ENCODE assay signal across 1 cellular context in genomic region chr14:69259531-69260245, GRCh38.
TF ChIP-seq lines count a peak whose summit lies in the region.

Gene GALNT16, plus strand, starts transcription at chr14:69260158. Its CDS starts 133 bp downstream, at chr14:69260291.

TF ChIP-seq in HepG2, 621 proteins besides CTCF, POLR2A, EP300 and RAD21 (continued from another document and continues in another):
- TF ChIP-seq THYN1 (CRISPR knock-in tag; IDR thresholded peaks at IDR 0.05; ENCODE audit: borderline replicate concordance, low read depth) (no peak), STAT6 (CRISPR knock-in tag; IDR thresholded peaks at IDR 0.05; ENCODE audit: borderline replicate concordance) (no peak), ZSCAN20 (CRISPR knock-in tag; IDR thresholded peaks at IDR 0.05; ENCODE audit: borderline replicate concordance) (no peak), ZNF782 (CRISPR knock-in tag; IDR thresholded peaks at IDR 0.05; ENCODE audit: borderline replicate concordance) (0 out of 2 replicates have a peak, but pooled peaks have one; percentile 44), HOMEZ (CRISPR knock-in tag; IDR thresholded peaks at IDR 0.05; ENCODE audit: low read depth) (no peak), HDAC2 (CRISPR knock-in tag; IDR thresholded peaks at IDR 0.05) (0 out of 2 replicates have a peak, but pooled peaks have one; percentile 18), U2AF2 (IDR thresholded peaks at IDR 0.05; ENCODE audit: low read depth, low read length) (no peak), TFDP2 (CRISPR knock-in tag; IDR thresholded peaks at IDR 0.05) (0 out of 2 replicates have a peak, but pooled peaks have one; percentile 20), CBX1 (IDR thresholded peaks at IDR 0.05; ENCODE audit: low read depth) (no peak), ZFX (CRISPR knock-in tag; IDR thresholded peaks at IDR 0.05; ENCODE audit: low read depth) (peak; percentile 31), ZNF569 (CRISPR knock-in tag; IDR thresholded peaks at IDR 0.05; ENCODE audit: borderline replicate concordance) (no peak), ZNF749 (CRISPR knock-in tag; IDR thresholded peaks at IDR 0.05; ENCODE audit: borderline replicate concordance) (no peak), HNF1A (IDR thresholded peaks at IDR 0.05; ENCODE audit: low read depth) (no peak), HNF1A (CRISPR knock-in tag; IDR thresholded peaks at IDR 0.05; ENCODE audit: borderline replicate concordance) (0 out of 2 replicates have a peak, but pooled peaks have one; percentile 17), RFXANK (CRISPR knock-in tag; IDR thresholded peaks at IDR 0.05) (no peak), ZNF777 (CRISPR knock-in tag; IDR thresholded peaks at IDR 0.05) (peak; percentile 20; the same call in 1 of the 2 replicates), ATRX (CRISPR knock-in tag; IDR thresholded peaks at IDR 0.05; ENCODE audit: borderline replicate concordance) (no peak), ZBTB7A (CRISPR knock-in tag; IDR thresholded peaks at IDR 0.05) (0 out of 2 replicates have a peak, but pooled peaks have one; percentile 40), CCAR2 (optimal IDR thresholded peaks at IDR 0.05; ENCODE audit: low read depth, low read length) (no peak), REPIN1 (CRISPR knock-in tag; IDR thresholded peaks at IDR 0.05; ENCODE audit: borderline replicate concordance, low read depth) (no peak), TEAD2 (CRISPR knock-in tag; IDR thresholded peaks at IDR 0.05) (no peak), RFX1 (IDR thresholded peaks at IDR 0.05) (no peak), SNRNP70 (IDR thresholded peaks at IDR 0.05; ENCODE audit: low read depth, low read length) (no peak), ZBTB38 (CRISPR knock-in tag; IDR thresholded peaks at IDR 0.05) (no peak), ZNF775 (CRISPR knock-in tag; IDR thresholded peaks at IDR 0.05; ENCODE audit: borderline replicate concordance) (no peak), FOXC1 (CRISPR knock-in tag; IDR thresholded peaks at IDR 0.05; ENCODE audit: borderline replicate concordance) (no peak), EEA1 (CRISPR knock-in tag; IDR thresholded peaks at IDR 0.05; ENCODE audit: borderline replicate concordance) (no peak), HNRNPK (IDR thresholded peaks at IDR 0.05; ENCODE audit: low read depth, low read length, poor library complexity, severe bottlenecking) (peak; percentile 85), ZNF589 (CRISPR knock-in tag; conservative IDR thresholded peaks at IDR 0.05) (no peak), ZNF740 (CRISPR knock-in tag; IDR thresholded peaks at IDR 0.05) (peak; percentile 78), RFX5 (IDR thresholded peaks at IDR 0.05; ENCODE audit: low read depth, low read length) (no peak)
- TF ChIP-seq, protein P1, sequence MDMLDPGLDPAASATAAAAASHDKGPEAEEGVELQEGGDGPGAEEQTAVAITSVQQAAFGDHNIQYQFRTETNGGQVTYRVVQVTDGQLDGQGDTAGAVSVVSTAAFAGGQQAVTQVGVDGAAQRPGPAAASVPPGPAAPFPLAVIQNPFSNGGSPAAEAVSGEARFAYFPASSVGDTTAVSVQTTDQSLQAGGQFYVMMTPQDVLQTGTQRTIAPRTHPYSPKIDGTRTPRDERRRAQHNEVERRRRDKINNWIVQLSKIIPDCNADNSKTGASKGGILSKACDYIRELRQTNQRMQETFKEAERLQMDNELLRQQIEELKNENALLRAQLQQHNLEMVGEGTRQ (IDR thresholded peaks at IDR 0.05; ENCODE audit: low read depth, low read length), result no peak
- TF ChIP-seq, protein P1 (CRISPR knock-in tag; IDR thresholded peaks at IDR 0.05; ENCODE audit: borderline replicate concordance), result no peak
- TF ChIP-seq, protein P2, sequence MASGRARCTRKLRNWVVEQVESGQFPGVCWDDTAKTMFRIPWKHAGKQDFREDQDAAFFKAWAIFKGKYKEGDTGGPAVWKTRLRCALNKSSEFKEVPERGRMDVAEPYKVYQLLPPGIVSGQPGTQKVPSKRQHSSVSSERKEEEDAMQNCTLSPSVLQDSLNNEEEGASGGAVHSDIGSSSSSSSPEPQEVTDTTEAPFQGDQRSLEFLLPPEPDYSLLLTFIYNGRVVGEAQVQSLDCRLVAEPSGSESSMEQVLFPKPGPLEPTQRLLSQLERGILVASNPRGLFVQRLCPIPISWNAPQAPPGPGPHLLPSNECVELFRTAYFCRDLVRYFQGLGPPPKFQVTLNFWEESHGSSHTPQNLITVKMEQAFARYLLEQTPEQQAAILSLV (CRISPR knock-in tag; IDR thresholded peaks at IDR 0.05; ENCODE audit: borderline replicate concordance), result 0 out of 2 replicates have a peak, but pooled peaks have one; percentile 28
- TF ChIP-seq, protein P3, sequence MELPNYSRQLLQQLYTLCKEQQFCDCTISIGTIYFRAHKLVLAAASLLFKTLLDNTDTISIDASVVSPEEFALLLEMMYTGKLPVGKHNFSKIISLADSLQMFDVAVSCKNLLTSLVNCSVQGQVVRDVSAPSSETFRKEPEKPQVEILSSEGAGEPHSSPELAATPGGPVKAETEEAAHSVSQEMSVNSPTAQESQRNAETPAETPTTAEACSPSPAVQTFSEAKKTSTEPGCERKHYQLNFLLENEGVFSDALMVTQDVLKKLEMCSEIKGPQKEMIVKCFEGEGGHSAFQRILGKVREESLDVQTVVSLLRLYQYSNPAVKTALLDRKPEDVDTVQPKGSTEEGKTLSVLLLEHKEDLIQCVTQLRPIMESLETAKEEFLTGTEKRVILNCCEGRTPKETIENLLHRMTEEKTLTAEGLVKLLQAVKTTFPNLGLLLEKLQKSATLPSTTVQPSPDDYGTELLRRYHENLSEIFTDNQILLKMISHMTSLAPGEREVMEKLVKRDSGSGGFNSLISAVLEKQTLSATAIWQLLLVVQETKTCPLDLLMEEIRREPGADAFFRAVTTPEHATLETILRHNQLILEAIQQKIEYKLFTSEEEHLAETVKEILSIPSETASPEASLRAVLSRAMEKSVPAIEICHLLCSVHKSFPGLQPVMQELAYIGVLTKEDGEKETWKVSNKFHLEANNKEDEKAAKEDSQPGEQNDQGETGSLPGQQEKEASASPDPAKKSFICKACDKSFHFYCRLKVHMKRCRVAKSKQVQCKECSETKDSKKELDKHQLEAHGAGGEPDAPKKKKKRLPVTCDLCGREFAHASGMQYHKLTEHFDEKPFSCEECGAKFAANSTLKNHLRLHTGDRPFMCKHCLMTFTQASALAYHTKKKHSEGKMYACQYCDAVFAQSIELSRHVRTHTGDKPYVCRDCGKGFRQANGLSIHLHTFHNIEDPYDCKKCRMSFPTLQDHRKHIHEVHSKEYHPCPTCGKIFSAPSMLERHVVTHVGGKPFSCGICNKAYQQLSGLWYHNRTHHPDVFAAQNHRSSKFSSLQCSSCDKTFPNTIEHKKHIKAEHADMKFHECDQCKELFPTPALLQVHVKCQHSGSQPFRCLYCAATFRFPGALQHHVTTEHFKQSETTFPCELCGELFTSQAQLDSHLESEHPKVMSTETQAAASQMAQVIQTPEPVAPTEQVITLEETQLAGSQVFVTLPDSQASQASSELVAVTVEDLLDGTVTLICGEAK (IDR thresholded peaks at IDR 0.05), result no peak
- TF ChIP-seq, protein P3 (CRISPR knock-in tag; IDR thresholded peaks at IDR 0.05), result no peak
